Comparison of ENCODE assay signal across 8 cellular contexts in genomic region chr13:109412232-109412935, GRCh38.
A peak's percentile ranks its signal among the peaks of the same experiment; 100 is the strongest.
DNase-seq lines count a peak whose midpoint lies in the region; ATAC-seq and TF ChIP-seq lines count a peak whose summit lies in the region.

No MANE protein-coding gene starts in this region.

- no peaks in the 10 kb centered on the region for H3K9me3 ChIP-seq in ascending aorta

- peak overlapping the region in 2 of 7 donors; percentile 12 to 19 for H3K27ac Mint-ChIP-seq in CD14-positive monocyte

- H3K27ac ChIP-seq in ascending aorta: no peak overlapping the region

- H3K27me3 ChIP-seq in ascending aorta: no peaks in the 10 kb centered on the region
- H3K27me3 ChIP-seq in kidney epithelial cell (ENCODE audit: control insufficient read depth, insufficient read depth, low read length): no peaks in the 10 kb centered on the region

- ATAC-seq in HG02571 (IDR thresholded peaks at IDR 0.05; ENCODE audit: unreplicated experiment): no peak
- no peak for ATAC-seq in GM18861 (IDR thresholded peaks at IDR 0.05; ENCODE audit: unreplicated experiment)
- ATAC-seq in GM18867 (IDR thresholded peaks at IDR 0.05; ENCODE audit: unreplicated experiment): no peak

- peaks cover 3 to 4% of the 10 kb centered on the region in 2 donors for H3K4me1 ChIP-seq in ascending aorta

- DNase-seq in CD14-positive monocyte (ENCODE audit: low spot score) (no peak), NCI-H1930 (lab: John Stamatoyannopoulos, UW) (peak; percentile 66 to 69), ascending aorta (ENCODE audit: low spot score in 2 of 2) (no peak), kidney epithelial cell (ENCODE audit: low read depth) (peak; percentile 16)
- DNase-seq in stimulated activated CD4-positive, alpha-beta T cell treated with anti-CD3 and anti-CD28 coated beads, Interleukin-1b, Interleukin-23, amount 100 ng/mL, for 48 hours: no peak

- H3K4me3 ChIP-seq in ascending aorta (peak overlapping the region; percentile 18 to 33), kidney epithelial cell (ENCODE audit: low read depth, low read length) (no peak overlapping the region)

- intact Hi-C loops in CD14-positive monocyte (cut with micrococcal nuclease): no loop called here
- intact Hi-C loops in ascending aorta (cut with DNase I): no loop called here

- TF ChIP-seq CTCF in CD14-positive monocyte (IDR thresholded peaks at IDR 0.05): no peak
- no peak for TF ChIP-seq CTCF in ascending aorta (IDR thresholded peaks at IDR 0.05)
- no peak for TF ChIP-seq CTCF in kidney epithelial cell (IDR thresholded peaks at IDR 0.05; ENCODE audit: insufficient read depth, low read length, poor library complexity, severe bottlenecking)

- H3K4me1 Mint-ChIP-seq in CD14-positive monocyte: peaks cover 31% of the 10 kb centered on the region

- H3K36me3 ChIP-seq in ascending aorta (no peaks in the 10 kb centered on the region), kidney epithelial cell (ENCODE audit: control insufficient read depth, insufficient read depth, low read length) (no peaks in the 10 kb centered on the region)

- H3K4me3 Mint-ChIP-seq in CD14-positive monocyte: peak overlapping the region; percentile 35 to 76

- H3K9me3 Mint-ChIP-seq in CD14-positive monocyte: no peaks in the 10 kb centered on the region

- peaks cover 0 to 1% (median 1%) of the 10 kb centered on the region in 3 donors for H3K27me3 Mint-ChIP-seq in CD14-positive monocyte (ENCODE audit: low read depth in 3 of 3)

- no peaks in the 10 kb centered on the region for H3K36me3 Mint-ChIP-seq in CD14-positive monocyte

Comparison
In these comparisons a context has a peak if more than half of its experiments do, and no peak if none do; other contexts are left out.
1. DNase-seq: peak in NCI-H1930 (2 of 2) and kidney epithelial cell (single experiment); none in CD14-positive monocyte (single experiment), ascending aorta (0 of 2) and stimulated activated CD4-positive, alpha-beta T cell treated with anti-CD3 and anti-CD28 coated beads, Interleukin-1b, Interleukin-23, amount 100 ng/mL, for 48 hours (single experiment).